Comparison of ENCODE assay signal across 1 cellular context in genomic region chr17:76354747-76355310, GRCh38.
TF ChIP-seq lines count a peak whose summit lies in the region.

No MANE protein-coding gene starts in this region.

TF ChIP-seq in endothelial cell of umbilical vein, 7 proteins besides CTCF, POLR2A, EP300 and RAD21:
- TF ChIP-seq POLR2AphosphoS5 (IDR thresholded peaks at IDR 0.05; ENCODE audit: insufficient read depth, low read depth, low read length) (no peak), EZH2 (IDR thresholded peaks at IDR 0.05; ENCODE audit: borderline replicate concordance, low read depth, low read length, severe bottlenecking) (no peak), JUN (IDR thresholded peaks at IDR 0.05; ENCODE audit: borderline replicate concordance, insufficient read depth, insufficient read length, low read depth) (no peak), MYC (IDR thresholded peaks at IDR 0.05; ENCODE audit: low read depth, low read length) (no peak), GATA2 (IDR thresholded peaks at IDR 0.05; ENCODE audit: insufficient read depth, insufficient read length, low read depth, low read length) (no peak), FOS (IDR thresholded peaks at IDR 0.05; ENCODE audit: borderline replicate concordance, insufficient read depth, low read length) (no peak)
- TF ChIP-seq, protein P1, sequence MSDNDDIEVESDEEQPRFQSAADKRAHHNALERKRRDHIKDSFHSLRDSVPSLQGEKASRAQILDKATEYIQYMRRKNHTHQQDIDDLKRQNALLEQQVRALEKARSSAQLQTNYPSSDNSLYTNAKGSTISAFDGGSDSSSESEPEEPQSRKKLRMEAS (IDR thresholded peaks at IDR 0.05; ENCODE audit: insufficient read depth, insufficient read length): no peak
